14 cellular contexts compared by ENCODE assay signal in genomic region chr13:48749144-48749543, GRCh38.
DNase-seq lines count a peak whose midpoint lies in the region; ATAC-seq and TF ChIP-seq lines count a peak whose summit lies in the region.
"Had no signal": no experiment of that assay in that cellular context is flagged by ENCODE, and none has a peak within 500 bp of the region (broad histone marks: within the 10 kb centered on the region; RNA-seq: fewer than 3 reads in every experiment).

No MANE protein-coding gene starts in this region.

- peaks cover 27% of the 10 kb centered on the region in 2 donors for H3K4me1 ChIP-seq in adrenal gland (replicated peaks in 1 of 2)
- H3K4me1 ChIP-seq in gastroesophageal sphincter, result peaks cover 9 to 32% (median 13%) of the 10 kb centered on the region in 3 donors
- H3K4me1 ChIP-seq in subcutaneous abdominal adipose tissue (ENCODE audit: control insufficient read depth in 5 of 5, insufficient read depth in 5 of 5, low read length in 5 of 5), result peaks cover 2 to 31% (median 21%) of the 10 kb centered on the region in 5 donors

- no peaks in the 10 kb centered on the region for H3K9me3 Mint-ChIP-seq in activated naive CD8-positive, alpha-beta T cell (ENCODE audit: low read depth)
- H3K9me3 Mint-ChIP-seq in activated naive CD8-positive, alpha-beta T cell treated with anti-CD3 and anti-CD28 coated beads for 36 hours, result no peaks in the 10 kb centered on the region
- H3K9me3 Mint-ChIP-seq: activated B cell treated with CpG ODN at 0.5 μM for 24 hours; nephron; stimulated activated memory B cell treated with anti-CD40 and anti-IgM and Interleukin-4, amounts not matched to agents 10 μg/mL and 1 μg/mL and 100 μg/mL, for 72 hours had no signal

- peaks cover 4% of the 10 kb centered on the region for H3K27me3 Mint-ChIP-seq in activated naive CD8-positive, alpha-beta T cell
- H3K27me3 Mint-ChIP-seq in activated naive CD8-positive, alpha-beta T cell treated with anti-CD3 and anti-CD28 coated beads for 36 hours, result peaks cover 5% of the 10 kb centered on the region

- TF ChIP-seq EP300 in gastroesophageal sphincter (IDR thresholded peaks at IDR 0.05), result no peak

- peaks cover 14% of the 10 kb centered on the region for H3K4me1 Mint-ChIP-seq in activated naive CD8-positive, alpha-beta T cell (ENCODE audit: low read depth)
- peaks cover 15% of the 10 kb centered on the region for H3K4me1 Mint-ChIP-seq in activated naive CD8-positive, alpha-beta T cell treated with anti-CD3 and anti-CD28 coated beads for 36 hours

- no peaks in the 10 kb centered on the region for H3K36me3 Mint-ChIP-seq in activated naive CD8-positive, alpha-beta T cell
- H3K36me3 Mint-ChIP-seq in activated naive CD8-positive, alpha-beta T cell treated with anti-CD3 and anti-CD28 coated beads for 36 hours, result no peaks in the 10 kb centered on the region
- H3K36me3 Mint-ChIP-seq: stimulated activated memory B cell treated with anti-CD40 and anti-IgM and Interleukin-4, amounts not matched to agents 10 μg/mL and 1 μg/mL and 100 μg/mL, for 72 hours had no signal

- ATAC-seq in gastroesophageal sphincter (no peak), HG03442 (IDR thresholded peaks at IDR 0.05; ENCODE audit: unreplicated experiment) (no peak)

- intact Hi-C loops in adrenal gland (cut with DNase I), result loop anchor here in 1 of 2 donors (10.0 kb wide), 1 partner anchor 134 kb away; no protein-coding TSS in a partner anchor

- DNase-seq in activated naive CD8-positive, alpha-beta T cell treated with anti-CD3 and anti-CD28 coated beads for 36 hours, result no peak
- DNase-seq in adrenal gland, result peak in 4 of 7 donors; percentile 31 to 56 (median 49)
- no peak for DNase-seq in NCI-H82 (lab: John Stamatoyannopoulos, UW)
- no peak for DNase-seq in cerebellar cortex (ENCODE audit: low spot score)
- DNase-seq: activated B cell treated with CpG ODN at 0.5 μM for 24 hours; activated naive CD4-positive, alpha-beta T cell; GDM1; NCI-H510A had no signal

- H3K27ac ChIP-seq in adrenal gland (peak overlapping the region; percentile 22 to 84 (median 82)), gastroesophageal sphincter (peak overlapping the region in 3 of 4 donors; percentile 80 to 81 (median 81)), subcutaneous abdominal adipose tissue (ENCODE audit: low read depth, low read length) (peak overlapping the region; percentile 53)

- TF ChIP-seq CTCF in adrenal gland (IDR thresholded peaks at IDR 0.05) (no peak), gastroesophageal sphincter (IDR thresholded peaks at IDR 0.05) (no peak)

- H3K27me3 ChIP-seq in adrenal gland (no peaks in the 10 kb centered on the region), gastroesophageal sphincter (no peaks in the 10 kb centered on the region), subcutaneous abdominal adipose tissue (ENCODE audit: control insufficient read depth in 5 of 5, insufficient read depth in 4 of 5, low read length in 5 of 5) (no peaks in the 10 kb centered on the region)

- WGBS in adrenal gland, 4 donors, result 38 to 50% (median 46%) methylated on average over 3 to 4 of the region's 4 CpGs
- WGBS in gastroesophageal sphincter (ENCODE audit: low coverage in 1 of 2), 2 donors, result 27 to 80% methylated on average over 1 to 2 of the region's 4 CpGs

- H3K4me3 ChIP-seq in adrenal gland, result no peak overlapping the region
- no peak overlapping the region for H3K4me3 ChIP-seq in gastroesophageal sphincter
- no peak overlapping the region for H3K4me3 ChIP-seq in subcutaneous abdominal adipose tissue (ENCODE audit: low read depth in 1 of 5, low read length in 5 of 5)

- H3K36me3 ChIP-seq in adrenal gland (replicated peaks in 1 of 2) (no peaks in the 10 kb centered on the region), gastroesophageal sphincter (no peaks in the 10 kb centered on the region), subcutaneous abdominal adipose tissue (ENCODE audit: control insufficient read depth in 5 of 5, insufficient read depth in 5 of 5, low read length in 5 of 5) (no peaks in the 10 kb centered on the region)

- H3K4me3 Mint-ChIP-seq in activated naive CD8-positive, alpha-beta T cell, result no peak overlapping the region
- H3K4me3 Mint-ChIP-seq in activated naive CD8-positive, alpha-beta T cell treated with anti-CD3 and anti-CD28 coated beads for 36 hours, result no peak overlapping the region
- H3K4me3 Mint-ChIP-seq: activated B cell treated with CpG ODN at 0.5 μM for 24 hours, nephron had no signal

- peak overlapping the region in 1 of 5 donors; percentile 27 for H3K9ac ChIP-seq in subcutaneous abdominal adipose tissue (ENCODE audit: low read length in 5 of 5)

- no peak for TF ChIP-seq POLR2A in adrenal gland (IDR thresholded peaks at IDR 0.05)
- no peak for TF ChIP-seq POLR2A in gastroesophageal sphincter (IDR thresholded peaks at IDR 0.05)

- H3K27ac Mint-ChIP-seq in activated naive CD8-positive, alpha-beta T cell, result peak overlapping the region; percentile 48
- no peak overlapping the region for H3K27ac Mint-ChIP-seq in activated naive CD8-positive, alpha-beta T cell treated with anti-CD3 and anti-CD28 coated beads for 36 hours
- H3K27ac Mint-ChIP-seq: activated B cell treated with CpG ODN at 0.5 μM for 24 hours, nephron had no signal

- H3K9me3 ChIP-seq in adrenal gland (replicated peaks in 1 of 3), result no peaks in the 10 kb centered on the region
- H3K9me3 ChIP-seq in gastroesophageal sphincter, result no peaks in the 10 kb centered on the region
- H3K9me3 ChIP-seq in subcutaneous abdominal adipose tissue (ENCODE audit: control insufficient read depth in 5 of 5, low read length in 5 of 5), result no peaks in the 10 kb centered on the region

Comparison
In these comparisons a context has a peak if more than half of its experiments do, and no peak if none do; other contexts are left out.
1. DNase-seq: peak in adrenal gland (4 of 7); none in activated naive CD8-positive, alpha-beta T cell treated with anti-CD3 and anti-CD28 coated beads for 36 hours (single experiment), NCI-H82 (single experiment) and cerebellar cortex (single experiment).
2. Peak in every context shown above with its lines, with median percentiles within 50 percentile points of each other: H3K27ac ChIP-seq.